11 cellular contexts compared by ENCODE assay signal in genomic region chr2:6960659-6961058, GRCh38. TPM values are rescaled to one million over a fixed set of nuclear protein-coding genes. Genes with fewer than 3 reads are reported as not detected.
DNase-seq lines count a peak whose midpoint lies in the region; ATAC-seq and TF ChIP-seq lines count a peak whose summit lies in the region.
"Had no signal": no experiment of that assay in that cellular context is flagged by ENCODE, and none has a peak within 500 bp of the region (broad histone marks: within the 10 kb centered on the region; RNA-seq: fewer than 3 reads in every experiment).

No MANE protein-coding gene starts in this region.

- WGBS in IMR-90 (ENCODE audit: extremely low coverage in 2 of 2, insufficient read length in 1 of 2), 2 experiments = no CpG with 5 or more reads among the region's 8 CpGs
- WGBS in hepatocyte (ENCODE audit: low lambda C conversion rate, missing lambda C conversion rate) = 72% methylated on average over 8 of the region's 8 CpGs
- WGBS in spleen, 5 donors = 22 to 37% (median 28%) methylated on average over 8 of the region's 8 CpGs

- no peak overlapping the region for H2BK15ac ChIP-seq in IMR-90 (ENCODE audit: low read depth, low read length)

- intact Hi-C loops in IMR-90 (cut with micrococcal nuclease) (no loop called here), breast epithelium (cut with DNase I; ENCODE audit: low total_unique reads) (loop anchor here (10.0 kb wide), 1 partner anchor 1314 kb away; no protein-coding TSS in a partner anchor), spleen (cut with DNase I; ENCODE audit: low total_unique reads) (no loop called here)

- H4K8ac ChIP-seq in IMR-90 (ENCODE audit: low read depth in 2 of 2, low read length in 2 of 2) = no peak overlapping the region

- no peak overlapping the region for H3K4me2 ChIP-seq in IMR-90 (ENCODE audit: low read depth, low read length)
- no peak overlapping the region for H3K4me2 ChIP-seq in hepatocyte

- CTCF ChIA-PET in IMR-90 (lab: Yijun Ruan, JAX) = no interaction called here

- H3K36me3 ChIP-seq in IMR-90 (ENCODE audit: control insufficient read depth, insufficient read depth, low read length) (no peaks in the 10 kb centered on the region), breast epithelium (no peaks in the 10 kb centered on the region), hepatocyte (replicated peaks; ENCODE audit: insufficient read depth, low read depth) (no peaks in the 10 kb centered on the region), spleen (peaks cover 0 to 27% (median 0%) of the 10 kb centered on the region in 6 donors)

- H2AK5ac ChIP-seq in IMR-90 (ENCODE audit: low read depth, low read length) = no peak overlapping the region

- no peak overlapping the region for H3K9ac ChIP-seq in IMR-90 (ENCODE audit: low read depth, low read length)

- H3K4ac ChIP-seq in IMR-90 (ENCODE audit: low read depth, low read length) = no peak overlapping the region

- H2AFZ ChIP-seq in IMR-90 (replicated peaks; ENCODE audit: low read length, poor library complexity) (no peak overlapping the region), hepatocyte (no peak overlapping the region)

- H3K9me1 ChIP-seq in IMR-90 (ENCODE audit: insufficient read depth, low read length) = no peaks in the 10 kb centered on the region

- H3K9me3 ChIP-seq in IMR-90 (ENCODE audit: control insufficient read depth, insufficient read depth, low read length) (0 out of 2 replicates have a peak, but pooled peaks cover 3% of the 10 kb centered on the region), breast epithelium (no peaks in the 10 kb centered on the region), hepatocyte (ENCODE audit: low read depth) (no peaks in the 10 kb centered on the region), spleen (no peaks in the 10 kb centered on the region)

- no peak for TF ChIP-seq POLR2A in IMR-90 (IDR thresholded peaks at IDR 0.05; ENCODE audit: low read depth, low read length)
- no peak for TF ChIP-seq POLR2A in breast epithelium (IDR thresholded peaks at IDR 0.05)
- no peak for TF ChIP-seq POLR2A in spleen (IDR thresholded peaks at IDR 0.05)

- no peaks in the 10 kb centered on the region for H3K79me2 ChIP-seq in hepatocyte

- no peak overlapping the region for H3K56ac ChIP-seq in IMR-90 (ENCODE audit: extremely low read depth, insufficient read depth, low read length)

- H3K23ac ChIP-seq in IMR-90 (ENCODE audit: low read depth, low read length) = no peak overlapping the region

- H2AK9ac ChIP-seq in IMR-90 (replicated peaks; ENCODE audit: low read depth, low read length, poor library complexity) = no peak overlapping the region

- no peak overlapping the region for H3K27ac ChIP-seq in IMR-90 (ENCODE audit: insufficient read depth, low read length)
- peak overlapping the region; percentile 68 to 88 for H3K27ac ChIP-seq in breast epithelium
- H3K27ac ChIP-seq in hepatocyte = no peak overlapping the region
- H3K27ac ChIP-seq in spleen = peak overlapping the region; percentile 29 to 76 (median 67)

- TF ChIP-seq RAD21 in IMR-90 (IDR thresholded peaks at IDR 0.05; ENCODE audit: low read length) = no peak

- H3K18ac ChIP-seq in IMR-90 (ENCODE audit: low read depth, low read length) = no peak overlapping the region

- H3K27me3 ChIP-seq in IMR-90 (ENCODE audit: control insufficient read depth, insufficient read depth, low read length) = peaks cover 2% of the 10 kb centered on the region; the same call in 1 of the 2 replicates
- H3K27me3 ChIP-seq in breast epithelium = no peaks in the 10 kb centered on the region
- H3K27me3 ChIP-seq in hepatocyte = no peaks in the 10 kb centered on the region
- H3K27me3 ChIP-seq in spleen (replicated peaks in 1 of 7) = no peaks in the 10 kb centered on the region

- H2BK5ac ChIP-seq in IMR-90 (ENCODE audit: low read depth, low read length, poor library complexity, severe bottlenecking) = no peak overlapping the region

- H4K5ac ChIP-seq in IMR-90 (ENCODE audit: low read depth, low read length) = no peak overlapping the region

- in situ Hi-C loops in IMR-90 (cut with MboI; ENCODE audit: low sequenced_read_pairs) = no loop called here

- H2BK20ac ChIP-seq in IMR-90 (ENCODE audit: low read depth, low read length) = no peak overlapping the region

- H3K4me3 ChIP-seq in IMR-90 (ENCODE audit: insufficient read depth, low read depth, low read length) (no peak overlapping the region), breast epithelium (no peak overlapping the region), hepatocyte (no peak overlapping the region), spleen (no peak overlapping the region)
- H3K4me3 ChIP-seq: skin epidermis had no signal

- no peak overlapping the region for H4K91ac ChIP-seq in IMR-90 (ENCODE audit: insufficient read depth, low read depth, low read length)

- no TSS peak for BruUV-seq in IMR-90 (replicated peaks; lab: Mats Ljungman, UMichigan)

- H3K4me1 ChIP-seq in IMR-90 (ENCODE audit: control insufficient read depth, insufficient read depth, low read length) = no peaks in the 10 kb centered on the region
- peaks cover 0 to 4% of the 10 kb centered on the region in 2 donors for H3K4me1 ChIP-seq in breast epithelium
- peaks cover 7% of the 10 kb centered on the region for H3K4me1 ChIP-seq in hepatocyte (ENCODE audit: insufficient read depth)
- peaks cover 11 to 65% (median 29%) of the 10 kb centered on the region in 6 donors for H3K4me1 ChIP-seq in spleen

- no peaks in the 10 kb centered on the region for H3K9me2 ChIP-seq in hepatocyte (replicated peaks; ENCODE audit: insufficient read depth)

- dilution Hi-C loops in IMR-90 (cut with HindIII; ENCODE audit: low sequenced_read_pairs, unreplicated experiment) = no loop called here

- H3K79me1 ChIP-seq in IMR-90 (ENCODE audit: low read depth in 1 of 2, low read length in 2 of 2) = no peaks in the 10 kb centered on the region

- POLR2A ChIA-PET in IMR-90 (lab: Charles Lee; ENCODE audit: unreplicated experiment) = interaction anchor here (0.7 kb wide), 1 partner anchor 1687 kb away, joined by 3 read pairs; no protein-coding TSS in a partner anchor

- TF ChIP-seq CTCF in IMR-90 (conservative IDR thresholded peaks at IDR 0.05; ENCODE audit: low read depth, low read length) (no peak), breast epithelium (IDR thresholded peaks at IDR 0.05) (no peak), hepatocyte (IDR thresholded peaks at IDR 0.05; ENCODE audit: poor library complexity) (no peak), spleen (IDR thresholded peaks at IDR 0.05 in 8 of 11, conservative IDR thresholded peaks at IDR 0.05 in 3 of 11) (no peak)

- H4K20me1 ChIP-seq in IMR-90 (ENCODE audit: insufficient read depth, low read length) (no peaks in the 10 kb centered on the region), hepatocyte (ENCODE audit: insufficient read depth, poor library complexity, severe bottlenecking) (no peaks in the 10 kb centered on the region)

- no peak overlapping the region for H2BK120ac ChIP-seq in IMR-90 (ENCODE audit: low read depth, low read length)

- DNase-seq in IMR-90 (peak; percentile 0), breast epithelium (ENCODE audit: low spot score in 2 of 2) (peak in 1 of 2 donors; percentile 60), hepatocyte (ENCODE audit: low spot score) (peak; percentile 14), spleen (no peak), NOMO-1 (lab: John Stamatoyannopoulos, UW; ENCODE audit: unreplicated experiment in 2 of 2) (no peak)
- DNase-seq in activated CD8-positive, alpha-beta memory T cell treated with anti-CD3 and anti-CD28 coated beads, Interleukin-2, amount 50 U/mL, for 48 hours = no peak
- DNase-seq: DND-41; MV-4-11; stimulated activated CD8-positive, alpha-beta memory T cell treated with anti-CD3 and anti-CD28 coated beads, Interleukin-4, amount 100 ng/mL, for 48 hours had no signal

- no peak overlapping the region for H3K14ac ChIP-seq in IMR-90 (replicated peaks; ENCODE audit: low read depth, low read length)

- no peak for ATAC-seq in IMR-90 (ENCODE audit: low read depth)
- no peak for ATAC-seq in HG03432 (IDR thresholded peaks at IDR 0.05; ENCODE audit: unreplicated experiment)

TF ChIP-seq in IMR-90, 13 proteins besides CTCF, POLR2A, EP300 and RAD21 (continues in another document):
- TF ChIP-seq NFE2L2 (IDR thresholded peaks at IDR 0.05; ENCODE audit: low read depth, low read length) = no peak
- TF ChIP-seq USF2 (IDR thresholded peaks at IDR 0.05; ENCODE audit: low read depth, low read length) = no peak
- no peak for TF ChIP-seq RCOR1 (IDR thresholded peaks at IDR 0.05; ENCODE audit: insufficient replicate concordance, low read length)
- no peak for TF ChIP-seq SMC3 (IDR thresholded peaks at IDR 0.05; ENCODE audit: low read depth, low read length)
- no peak for TF ChIP-seq CEBPB (IDR thresholded peaks at IDR 0.05; ENCODE audit: low read depth, low read length)
- no peak for TF ChIP-seq MAZ (IDR thresholded peaks at IDR 0.05; ENCODE audit: borderline replicate concordance, low read depth, low read length)
- no peak for TF ChIP-seq MAFK (IDR thresholded peaks at IDR 0.05; ENCODE audit: low read depth, low read length)
- TF ChIP-seq BHLHE40 (IDR thresholded peaks at IDR 0.05; ENCODE audit: low read depth, low read length) = no peak
- TF ChIP-seq CHD1 (IDR thresholded peaks at IDR 0.05; ENCODE audit: low read depth, low read length) = no peak
- TF ChIP-seq MXI1 (IDR thresholded peaks at IDR 0.05; ENCODE audit: borderline replicate concordance, low read depth, low read length) = no peak
- no peak for TF ChIP-seq FOS (IDR thresholded peaks at IDR 0.05; ENCODE audit: low read depth, low read length)

RNA-seq across cellular contexts. Expression of gene RNF144A, which starts 43.4 kb away (rescaled TPM):
- 0.18 and 0.28 TPM in 2 replicates for total RNA-seq in IMR-90 (2012; rRNA removed)
- 0.26 and 0.47 TPM in 2 replicates for polyA plus RNA-seq in IMR-90 (2012; rRNA removed)
- polyA plus RNA-seq in IMR-90 (2012; cell fraction: cytosol; rRNA removed) = 0.14 and 0.22 TPM in 2 replicates
- 0.15 and 0.17 TPM in 2 replicates for polyA plus RNA-seq in IMR-90 (2012; cell fraction: nucleus; rRNA removed; ENCODE audit: low replicate concordance)
- 10 to 100 TPM; 10.8 to 17.1 (median 11.6) TPM for total RNA-seq in breast epithelium
- 8.3 and 10.1 TPM in 2 replicates for total RNA-seq in hepatocyte
- polyA plus RNA-seq in hepatocyte = 3.4 and 5.4 TPM in 2 replicates
- 10 to 100 TPM; 42.5 to 86.6 (median 67.1) TPM for total RNA-seq in spleen
- 10 to 100 TPM in 1 of 3 donors, 1 to 10 TPM in 2; 3.8 to 12.5 (median 5.2) TPM for polyA plus RNA-seq in spleen

Comparison
In these comparisons a context has a peak if more than half of its experiments do, and no peak if none do; other contexts are left out.
1. DNase-seq: peak in IMR-90 (single experiment) and hepatocyte (single experiment); none in spleen (single experiment), activated CD8-positive, alpha-beta memory T cell treated with anti-CD3 and anti-CD28 coated beads, Interleukin-2, amount 50 U/mL, for 48 hours (single experiment) and NOMO-1 (0 of 2).
2. H3K27ac ChIP-seq: peak in breast epithelium (2 of 2) and spleen (8 of 8); none in IMR-90 (single experiment) and hepatocyte (single experiment).